Comparison of ENCODE assay signal across 9 cellular contexts in the genomic region with DNA sequence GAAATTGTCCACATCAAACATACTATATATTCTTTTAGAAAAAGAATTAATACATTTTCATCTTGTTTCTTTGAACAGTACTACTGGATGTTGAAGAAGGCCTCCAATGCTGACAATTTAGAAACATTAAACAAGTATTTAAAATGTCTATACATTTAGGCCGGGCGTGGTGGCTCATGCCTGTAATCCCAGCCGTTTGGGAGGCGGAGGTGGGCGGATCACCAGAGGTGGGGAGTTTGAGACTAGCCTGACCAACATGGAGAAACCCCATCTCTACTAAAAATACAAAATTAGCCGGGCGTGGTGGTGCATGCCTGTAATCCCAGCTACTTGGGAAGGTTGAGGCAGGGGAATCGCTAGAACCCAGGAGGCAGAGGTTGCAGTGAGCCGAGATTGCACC. TPM values are rescaled to one million over a fixed set of nuclear protein-coding genes. Genes with fewer than 3 reads are reported as not detected.
DNase-seq lines count a peak whose midpoint lies in the region; ATAC-seq, FAIRE-seq and TF ChIP-seq lines count a peak whose summit lies in the region.
"Not testable (repeated sequence)": the region's sequence is repeated elsewhere in the genome, so short reads cannot be mapped to it uniquely, and the experiment has no call there.
"Had no signal": no experiment of that assay in that cellular context is flagged by ENCODE, and none has a peak within 500 bp of the region (broad histone marks: within the 10 kb centered on the region; RNA-seq: fewer than 3 reads in every experiment).

No MANE protein-coding gene starts in this region.

- H3K4me3 Mint-ChIP-seq in Calu3 (ENCODE audit: low read depth, unreplicated experiment): peak overlapping the region; percentile 66

- H3K27ac Mint-ChIP-seq in Calu3 (ENCODE audit: unreplicated experiment): peak overlapping the region; percentile 82

- H3K4me1 Mint-ChIP-seq in Calu3 (ENCODE audit: low read depth, unreplicated experiment): peaks cover 35% of the 10 kb centered on the region

- not testable (repeated sequence) for H2BK12ac ChIP-seq in mesenchymal stem cell (ENCODE audit: low read length in 2 of 2)

- H3K36me3 Mint-ChIP-seq in Calu3 (ENCODE audit: insufficient read depth, unreplicated experiment): peaks cover 20% of the 10 kb centered on the region

- H3K18ac ChIP-seq in mesenchymal stem cell (ENCODE audit: low read depth in 1 of 2, low read length in 2 of 2): not testable (repeated sequence)

- H3K79me2 ChIP-seq in Loucy (ENCODE audit: insufficient read depth, low read length): peaks cover 87% of the 10 kb centered on the region

- not testable (repeated sequence) for H2AFZ ChIP-seq in Loucy (ENCODE audit: low read length); mesenchymal stem cell (ENCODE audit: low read depth, low read length)

- not testable (repeated sequence) for H3K79me1 ChIP-seq in mesenchymal stem cell (replicated peaks; ENCODE audit: low read length, poor library complexity, severe bottlenecking)

- H2BK120ac ChIP-seq in mesenchymal stem cell (ENCODE audit: low read depth, low read length): not testable (repeated sequence)

- not testable (repeated sequence) for H4K8ac ChIP-seq in mesenchymal stem cell (ENCODE audit: low read length)

- H3K9ac ChIP-seq in Loucy (ENCODE audit: low read depth, low read length, poor library complexity, severe bottlenecking); colonic mucosa (ENCODE audit: low read depth in 2 of 2, low read length in 2 of 2); kidney (ENCODE audit: low read length in 2 of 2); mesenchymal stem cell (ENCODE audit: low read length): not testable (repeated sequence)

- intact Hi-C loops in Calu3 (cut with micrococcal nuclease; ENCODE audit: unreplicated experiment): loop anchor here (5.0 kb wide), 2 partner anchors 107 to 212 kb away; no protein-coding TSS in a partner anchor
- intact Hi-C loops in colonic mucosa (cut with DNase I); kidney (cut with DNase I); gastrocnemius medialis (cut with DNase I; ENCODE audit: low total_unique reads): not testable (repeated sequence)

- H2AK5ac ChIP-seq in mesenchymal stem cell (ENCODE audit: low read length, severe bottlenecking): not testable (repeated sequence)

- not testable (repeated sequence) for H3K9me2 ChIP-seq in Loucy (replicated peaks; ENCODE audit: low read depth, low read length)

- in situ Hi-C loops in ACHN (cut with HindIII; ENCODE audit: low pct_ligation_motif_present, low pct_unique_long_range_greater_than_20kb, low sequenced_read_pairs): not testable (repeated sequence)
- in situ Hi-C loops in gastrocnemius medialis (cut with MboI; ENCODE audit: low sequenced_read_pairs in 4 of 4): loop anchor here in 2 of 4 donors (25.0 kb wide), 3 partner anchors 217 to 1558 kb away; a partner anchor contains a TSS

- not testable (repeated sequence) for H3K4me3 ChIP-seq in Loucy (ENCODE audit: low read length, poor library complexity, severe bottlenecking); colonic mucosa; mesenchymal stem cell (ENCODE audit: insufficient read depth in 1 of 2, low read depth in 1 of 2, low read length in 2 of 2); gastrocnemius medialis
- H3K4me3 ChIP-seq in kidney (ENCODE audit: low read length in 2 of 2): peak overlapping the region; percentile 42 to 49

- peak; percentile 33 for DNase-seq in ACHN
- not testable (repeated sequence) for DNase-seq in Calu3, kidney, mesenchymal stem cell, gastrocnemius medialis
- peak; percentile 56 for DNase-seq in colonic mucosa

- CTCF ChIA-PET in Calu3 (lab: Charles Lee): interaction anchor here (2.4 kb wide), 2 partner anchors 18 to 153 kb away, joined by 7 to 16 read pairs; no protein-coding TSS in a partner anchor

- not testable (repeated sequence) for H3K23ac ChIP-seq in mesenchymal stem cell (ENCODE audit: low read length in 2 of 2)

- not testable (repeated sequence) for H2BK5ac ChIP-seq in mesenchymal stem cell (ENCODE audit: low read depth, low read length, poor library complexity, severe bottlenecking)

- ATAC-seq in gastrocnemius medialis: not testable (repeated sequence)

- H4K91ac ChIP-seq in mesenchymal stem cell (ENCODE audit: low read length): not testable (repeated sequence)

- H3K27me3 Mint-ChIP-seq in Calu3 (ENCODE audit: unreplicated experiment): not testable (repeated sequence)

- FAIRE-seq in kidney (lab: Jason Lieb, UNC): not testable (repeated sequence)

- H3K4me2 ChIP-seq in Loucy (ENCODE audit: low read depth, low read length, poor library complexity, severe bottlenecking): peak overlapping the region; percentile 60
- not testable (repeated sequence) for H3K4me2 ChIP-seq in mesenchymal stem cell (ENCODE audit: low read length, poor library complexity, severe bottlenecking)

- H3K9me3 Mint-ChIP-seq in Calu3 (ENCODE audit: low read depth, unreplicated experiment): not testable (repeated sequence)

- H3K14ac ChIP-seq in mesenchymal stem cell (ENCODE audit: low read length in 2 of 2): not testable (repeated sequence)

- H2BK15ac ChIP-seq in mesenchymal stem cell (ENCODE audit: low read depth, poor library complexity, severe bottlenecking): not testable (repeated sequence)

- H3K36me3 ChIP-seq in Loucy (ENCODE audit: insufficient read depth, low read length); colonic mucosa; kidney (ENCODE audit: control insufficient read depth in 1 of 2, insufficient read depth in 2 of 2, low read length in 2 of 2); mesenchymal stem cell (ENCODE audit: control insufficient read depth in 1 of 2, insufficient read depth in 2 of 2, low read depth in 1 of 2, low read length in 2 of 2); gastrocnemius medialis: not testable (repeated sequence)

- not testable (repeated sequence) for TF ChIP-seq POLR2A in gastrocnemius medialis (IDR thresholded peaks at IDR 0.05)

- not testable (repeated sequence) for BruUV-seq in Calu3 (replicated peaks; lab: Mats Ljungman, UMichigan)

- not testable (repeated sequence) for TF ChIP-seq CTCF in Calu3 (IDR thresholded peaks at IDR 0.05; ENCODE audit: unreplicated experiment); Loucy (conservative IDR thresholded peaks at IDR 0.05; ENCODE audit: low read length); colonic mucosa (IDR thresholded peaks at IDR 0.05); kidney (IDR thresholded peaks at IDR 0.05; ENCODE audit: borderline replicate concordance, extremely low read depth, insufficient read depth); gastrocnemius medialis (IDR thresholded peaks at IDR 0.05 in 4 of 5, conservative IDR thresholded peaks at IDR 0.05 in 1 of 5)

- peaks cover 16% of the 10 kb centered on the region for H4K20me1 ChIP-seq in Loucy (ENCODE audit: insufficient read depth, low read length, poor library complexity, severe bottlenecking)

- H3K4me1 ChIP-seq in Loucy (ENCODE audit: insufficient read depth, low read length, poor library complexity, severe bottlenecking) (peaks cover 49% of the 10 kb centered on the region), kidney (ENCODE audit: control insufficient read depth in 1 of 2, insufficient read depth in 1 of 2, low read depth in 1 of 2, low read length in 2 of 2) (peaks cover 3 to 20% of the 10 kb centered on the region in 2 donors), gastrocnemius medialis (peaks cover 55 to 74% of the 10 kb centered on the region in 2 donors)
- H3K4me1 ChIP-seq in colonic mucosa; mesenchymal stem cell (ENCODE audit: control insufficient read depth, insufficient read depth, low read depth, low read length): not testable (repeated sequence)

- not testable (repeated sequence) for H3K9me3 ChIP-seq in Loucy (ENCODE audit: insufficient read depth, low read depth, low read length); colonic mucosa; kidney (ENCODE audit: control insufficient read depth in 1 of 2, low read length in 2 of 2); mesenchymal stem cell (ENCODE audit: control insufficient read depth, low read length); gastrocnemius medialis

- H3F3A ChIP-seq in Loucy (ENCODE audit: low read depth): not testable (repeated sequence)

- 95% methylated on average over 9 of the region's 9 CpGs for WGBS in mesenchymal stem cell

- not testable (repeated sequence) for H3K4ac ChIP-seq in mesenchymal stem cell (ENCODE audit: low read depth in 1 of 2, low read length in 2 of 2)

- H3K27ac ChIP-seq in colonic mucosa: peak overlapping the region; percentile 68
- H3K27ac ChIP-seq in kidney (ENCODE audit: low read depth in 2 of 2, low read length in 2 of 2): not testable (repeated sequence)
- H3K27ac ChIP-seq in mesenchymal stem cell (ENCODE audit: low read length, poor library complexity, severe bottlenecking): peak overlapping the region; percentile 1
- H3K27ac ChIP-seq in gastrocnemius medialis: peak overlapping the region; percentile 49 to 79 (median 62)

- H3K27me3 ChIP-seq in Loucy (ENCODE audit: insufficient read depth, low read length, poor library complexity, severe bottlenecking); colonic mucosa; mesenchymal stem cell (ENCODE audit: control insufficient read depth in 1 of 2, insufficient read depth in 1 of 2, low read length in 2 of 2); gastrocnemius medialis: not testable (repeated sequence)

RNA-seq across cellular contexts. Expression of a gene that starts 7.6 kb away (rescaled TPM):
- 64.0 and 69.1 TPM in 2 replicates for total RNA-seq in Calu3 (2022)
- 10 to 100 TPM; 47.2 to 67.0 TPM for total RNA-seq in colonic mucosa
- 58.8 TPM for total RNA-seq in kidney
- 30.8 TPM for polyA plus RNA-seq in kidney (ENCODE audit: insufficient read depth, low read depth, low replicate concordance)
- polyA plus RNA-seq in mesenchymal stem cell (2013, experiment 1 of 2): 49.1 TPM
- polyA plus RNA-seq in mesenchymal stem cell (2013, experiment 2 of 2): 50.1 TPM
- total RNA-seq in gastrocnemius medialis: 100 to 1,000 TPM; 365 to 466 (median 389) TPM

RNA-seq across cellular contexts. Expression of a gene that starts 8.0 kb away (rescaled TPM):
- 124 and 126 TPM in 2 replicates for total RNA-seq in Calu3 (2022)
- total RNA-seq in colonic mucosa: 100 to 1,000 TPM; 203 to 232 TPM
- 127 TPM for total RNA-seq in kidney
- 445 TPM for polyA plus RNA-seq in kidney (ENCODE audit: insufficient read depth, low read depth, low replicate concordance)
- polyA plus RNA-seq in mesenchymal stem cell (2013, experiment 1 of 2): 44.5 TPM
- polyA plus RNA-seq in mesenchymal stem cell (2013, experiment 2 of 2): 47.9 TPM
- 100 to 1,000 TPM in 2 of 4 donors, 10 to 100 TPM in 2; 88.2 to 140 (median 100.0) TPM for total RNA-seq in gastrocnemius medialis

RNA-seq across cellular contexts. Expression of a gene that starts 15.0 kb away (rescaled TPM):
- total RNA-seq in Calu3 (2022): 0.31 and 0.91 TPM in 2 replicates
- 1 to 10 TPM in 1 of 2 donors, under 1 TPM in 1; 0.64 to 1.6 TPM for total RNA-seq in colonic mucosa
- 0.22 TPM for total RNA-seq in kidney
- polyA plus RNA-seq in kidney (ENCODE audit: insufficient read depth, low read depth, low replicate concordance): 0.28 TPM
- polyA plus RNA-seq in mesenchymal stem cell (2013, experiment 1 of 2): not detected
- polyA plus RNA-seq in mesenchymal stem cell (2013, experiment 2 of 2): not detected
- total RNA-seq in gastrocnemius medialis: 1 to 10 TPM in 1 of 4 donors, under 1 TPM in 1, not detected in 2; 0.07 to 1.2 TPM
- total RNA-seq: Daoy, HT-29 had no signal
